Comparison of ENCODE assay signal across 12 cellular contexts in the genomic region with DNA sequence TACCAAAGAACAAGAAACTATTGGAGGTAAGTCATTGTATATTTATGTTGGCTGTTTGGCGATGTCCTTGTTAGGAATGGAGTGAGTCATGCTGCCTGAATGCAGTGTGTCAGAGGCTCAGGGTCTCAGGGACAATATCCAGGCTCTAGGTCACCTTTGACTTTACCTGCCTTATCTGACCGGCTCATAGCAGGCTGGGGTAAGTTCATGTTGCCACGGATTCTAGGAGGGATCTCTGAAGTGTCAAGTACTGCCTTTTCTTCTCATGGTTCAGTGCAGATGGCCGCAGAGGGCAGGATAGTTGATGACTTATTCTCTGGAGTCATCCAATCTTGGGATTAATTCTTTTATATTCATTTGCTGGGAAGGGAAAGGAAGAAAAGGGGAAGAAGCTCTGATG. TPM values are rescaled to one million over a fixed set of nuclear protein-coding genes. Genes with fewer than 3 reads are reported as not detected.
DNase-seq lines count a peak whose midpoint lies in the region; ATAC-seq and TF ChIP-seq lines count a peak whose summit lies in the region.
"Had no signal": no experiment of that assay in that cellular context is flagged by ENCODE, and none has a peak within 500 bp of the region (broad histone marks: within the 10 kb centered on the region; RNA-seq: fewer than 3 reads in every experiment).

No MANE protein-coding gene starts in this region.

- ATAC-seq in HG03039 (IDR thresholded peaks at IDR 0.05; ENCODE audit: unreplicated experiment) (no peak), esophagus mucosa (no peak)

- H3K27ac ChIP-seq in cardiac muscle cell: peak overlapping the region; percentile 48
- H3K27ac ChIP-seq: tibial artery had no signal

- no peaks in the 10 kb centered on the region for H3K36me3 ChIP-seq in cardiac muscle cell
- H3K36me3 ChIP-seq: tibial artery had no signal

- intact Hi-C loops in cardiac septum (cut with DNase I): no loop called here

- H3K9me3 ChIP-seq in cardiac muscle cell (ENCODE audit: low read depth): no peaks in the 10 kb centered on the region
- H3K9me3 ChIP-seq: tibial artery had no signal

- TF ChIP-seq CTCF in cardiac muscle cell (IDR thresholded peaks at IDR 0.05; ENCODE audit: low read depth, low read length) (no peak), astrocyte of the cerebellum (IDR thresholded peaks at IDR 0.05; ENCODE audit: low read depth, low read length, missing control alignments) (no peak)

- DNase-seq in cardiac muscle cell (ENCODE audit: low read depth in 1 of 2, low spot score in 1 of 2) (peak; percentile 37 to 60), cardiac septum (ENCODE audit: low spot score) (no peak), astrocyte of the cerebellum (ENCODE audit: low read depth) (peak; percentile 26), iPS DF 19.7 (ENCODE audit: low read depth, low spot score) (peak; percentile 28), NOMO-1 (lab: John Stamatoyannopoulos, UW; ENCODE audit: unreplicated experiment in 2 of 2) (no peak), KBM-7 (no peak)
- DNase-seq: activated CD4-positive, alpha-beta T cell treated with anti-CD3 and anti-CD28 coated beads for 48 hours; head of caudate nucleus; stimulated activated CD4-positive, alpha-beta T cell treated with anti-CD3 and anti-CD28 coated beads, Interleukin-4, amount 100 ng/mL, for 24 hours; tibial artery had no signal

- peaks cover 12% of the 10 kb centered on the region for H3K4me1 ChIP-seq in cardiac muscle cell (ENCODE audit: low read depth)

- H3K27me3 ChIP-seq in cardiac muscle cell: no peaks in the 10 kb centered on the region
- H3K27me3 ChIP-seq: tibial artery had no signal

- in situ Hi-C loops in astrocyte of the cerebellum (cut with HindIII; ENCODE audit: low sequenced_read_pairs) (no loop called here), KBM-7 (cut with MboI; ENCODE audit: low pct_unique_long_range_greater_than_20kb, low sequenced_read_pairs) (no loop called here)

- H3K4me3 ChIP-seq in cardiac muscle cell: no peak overlapping the region
- H3K4me3 ChIP-seq in astrocyte of the cerebellum (ENCODE audit: low read depth, low read length): no peak overlapping the region
- H3K4me3 ChIP-seq: tibial artery had no signal

RNA-seq across cellular contexts. Expression of a gene that starts 53.2 kb away (rescaled TPM):
- total RNA-seq in cardiac muscle cell (13.3 and 28.8 TPM in 2 replicates), cardiac septum (6.2 TPM), esophagus mucosa (3.1 TPM)
- 14.9 and 22.0 TPM in 2 replicates for polyA plus RNA-seq in cardiac muscle cell

Comparison
In these comparisons a context has a peak if more than half of its experiments do, and no peak if none do; other contexts are left out.
1. DNase-seq: peak in cardiac muscle cell (2 of 2), astrocyte of the cerebellum (single experiment) and iPS DF 19.7 (single experiment); none in cardiac septum (single experiment), NOMO-1 (0 of 2) and KBM-7 (single experiment).